Comparison of ENCODE assay signal across 10 cellular contexts in genomic region chr5:7078901-7079300, GRCh38.
DNase-seq lines count a peak whose midpoint lies in the region; ATAC-seq, FAIRE-seq and TF ChIP-seq lines count a peak whose summit lies in the region.
"Had no signal": no experiment of that assay in that cellular context is flagged by ENCODE, and none has a peak within 500 bp of the region (broad histone marks: within the 10 kb centered on the region; RNA-seq: fewer than 3 reads in every experiment).

No MANE protein-coding gene starts in this region.

- FAIRE-seq in small intestine (lab: Jason Lieb, UNC), result no peak

- WGBS in endodermal cell (ENCODE audit: insufficient coverage in 1 of 2, insufficient read length in 1 of 2), 2 experiments, result 47 to 64% methylated on average over 5 to 9 of the region's 9 CpGs
- 35 to 45% (median 40%) methylated on average over 9 of the region's 9 CpGs for WGBS in small intestine, 3 donors

- H3K9me3 Mint-ChIP-seq in endodermal cell, result no peaks in the 10 kb centered on the region
- H3K9me3 Mint-ChIP-seq: activated B cell treated with CpG ODN at 0.5 μM for 24 hours had no signal

- peaks cover 12% of the 10 kb centered on the region for H3K4me1 Mint-ChIP-seq in endodermal cell
- H3K4me1 Mint-ChIP-seq: activated B cell treated with CpG ODN at 0.5 μM for 24 hours had no signal

- H3K27me3 ChIP-seq in endodermal cell (ENCODE audit: control insufficient read depth, insufficient read depth, low read length, poor library complexity, severe bottlenecking), result no peaks in the 10 kb centered on the region
- no peaks in the 10 kb centered on the region for H3K27me3 ChIP-seq in small intestine (ENCODE audit: control insufficient read depth in 2 of 2, insufficient read depth in 2 of 2, low read length in 2 of 2)

- peak; percentile 77 for TF ChIP-seq CTCF in endodermal cell (conservative IDR thresholded peaks at IDR 0.05)

- DNase-seq in NCI-H2081 (lab: John Stamatoyannopoulos, UW) (peak; percentile 46 to 69), NCI-H2081 treated with DMSO at 0.1 percent for 48 hours (lab: John Stamatoyannopoulos, UW) (no peak), NCI-H69 (lab: John Stamatoyannopoulos, UW) (peak; percentile 48), endodermal cell (peak; percentile 83), small intestine (peak; percentile 42)
- DNase-seq in stimulated activated naive CD4-positive, alpha-beta T cell treated with Interleukin-2 at 50 U/mL for 16 hours (lab: John Stamatoyannopoulos, UW), result no peak
- DNase-seq: activated B cell treated with CpG ODN at 0.5 μM for 24 hours, amniotic stem cell had no signal

- no peak overlapping the region for H3K9ac ChIP-seq in endodermal cell (ENCODE audit: extremely low read depth, low read length, poor library complexity, severe bottlenecking)

- no peaks in the 10 kb centered on the region for H3K9me3 ChIP-seq in endodermal cell (ENCODE audit: control insufficient read depth, low read length)
- no peaks in the 10 kb centered on the region for H3K9me3 ChIP-seq in small intestine (ENCODE audit: control insufficient read depth, low read depth)

- ATAC-seq in GM21447 (IDR thresholded peaks at IDR 0.05; ENCODE audit: unreplicated experiment) (no peak), HG03196 (IDR thresholded peaks at IDR 0.05; ENCODE audit: unreplicated experiment) (no peak)

- H3K27ac Mint-ChIP-seq in endodermal cell, result no peak overlapping the region
- H3K27ac Mint-ChIP-seq: activated B cell treated with CpG ODN at 0.5 μM for 24 hours had no signal

- no peak overlapping the region for H3K27ac ChIP-seq in endodermal cell (ENCODE audit: low read depth, low read length)
- H3K27ac ChIP-seq in small intestine (ENCODE audit: low read depth in 1 of 2, low read length in 1 of 2), result no peak overlapping the region

- H3K4me3 ChIP-seq in endodermal cell (ENCODE audit: low read length), result no peak overlapping the region
- no peak overlapping the region for H3K4me3 ChIP-seq in small intestine (ENCODE audit: low read depth in 1 of 2, low read length in 2 of 2)

- H3K4me1 ChIP-seq in endodermal cell (ENCODE audit: control insufficient read depth, insufficient read depth, low read length), result peaks cover 9% of the 10 kb centered on the region
- no peaks in the 10 kb centered on the region for H3K4me1 ChIP-seq in small intestine (ENCODE audit: control insufficient read depth in 2 of 2, insufficient read depth in 1 of 2, low read depth in 1 of 2, low read length in 1 of 2)

- H3K27me3 Mint-ChIP-seq in endodermal cell (ENCODE audit: insufficient read depth), result no peaks in the 10 kb centered on the region
- H3K27me3 Mint-ChIP-seq: activated B cell treated with CpG ODN at 0.5 μM for 24 hours had no signal

- no peaks in the 10 kb centered on the region for H3K36me3 Mint-ChIP-seq in endodermal cell (ENCODE audit: low read depth)

- H3K36me3 ChIP-seq in endodermal cell (ENCODE audit: control insufficient read depth, insufficient read depth, low read length), result no peaks in the 10 kb centered on the region
- H3K36me3 ChIP-seq in small intestine (ENCODE audit: control insufficient read depth in 2 of 2, insufficient read depth in 2 of 2, low read length in 2 of 2), result no peaks in the 10 kb centered on the region

- no peak overlapping the region for H3K4me3 Mint-ChIP-seq in endodermal cell
- H3K4me3 Mint-ChIP-seq: activated B cell treated with CpG ODN at 0.5 μM for 24 hours had no signal

Comparison
In these comparisons a context has a peak if more than half of its experiments do, and no peak if none do; other contexts are left out.
1. DNase-seq: peak in NCI-H2081 (2 of 2), NCI-H69 (single experiment), endodermal cell (single experiment) and small intestine (single experiment); none in NCI-H2081 treated with DMSO at 0.1 percent for 48 hours (single experiment) and stimulated activated naive CD4-positive, alpha-beta T cell treated with Interleukin-2 at 50 U/mL for 16 hours (single experiment).